22 cellular contexts compared by ENCODE assay signal in the genomic region with DNA sequence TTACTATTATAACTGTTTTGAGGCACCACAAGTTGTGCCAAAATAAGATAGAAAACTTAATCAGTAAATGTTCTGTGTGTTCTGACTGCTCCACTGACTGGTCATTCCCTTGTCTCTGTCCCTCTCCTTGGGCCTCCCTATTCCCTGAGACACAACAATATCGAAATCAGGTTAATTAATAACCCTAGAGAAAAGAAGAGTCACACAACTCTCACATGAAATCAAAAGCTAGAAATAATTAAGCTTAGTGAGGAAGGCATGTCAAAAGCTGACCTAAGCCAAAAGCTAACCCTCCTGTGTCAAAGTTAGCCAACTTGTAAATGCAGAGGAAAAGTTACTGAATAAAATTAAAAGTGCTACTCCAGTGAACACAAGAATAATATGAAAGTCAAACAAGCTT. TPM values are rescaled to one million over a fixed set of nuclear protein-coding genes. Genes with fewer than 3 reads are reported as not detected.
"Had no signal": no experiment of that assay in that cellular context is flagged by ENCODE, and none has a peak within 500 bp of the region (broad histone marks: within the 10 kb centered on the region; RNA-seq: fewer than 3 reads in every experiment).

No MANE protein-coding gene starts in this region.

- FAIRE-seq: endometrium had no signal

- H3K36me3 Mint-ChIP-seq: naive B cell had no signal

- H3K4me1 Mint-ChIP-seq: naive B cell had no signal

- H3K27me3 Mint-ChIP-seq: naive B cell had no signal

- H3K4me3 Mint-ChIP-seq: naive B cell had no signal

- H3K27ac Mint-ChIP-seq: naive B cell had no signal

- DNase-seq: effector memory CD4-positive, alpha-beta T cell; left ventricle myocardium superior; mesendoderm; naive B cell; posterior cingulate gyrus; small intestine; stimulated activated CD4-positive, alpha-beta T cell treated with anti-CD3 and anti-CD28 coated beads, Interleukin-12 subunit alpha, Interleukin-12 subunit beta, amount 100 ng/mL, for 4 hours; stimulated activated naive CD4-positive, alpha-beta T cell; stomach; substantia nigra; transverse colon had no signal

RNA-seq across cellular contexts. Expression of a gene that starts 53.8 kb away (rescaled TPM):
- total RNA-seq: esophagus muscularis mucosa, fibroblast of villous mesenchyme, gastroesophageal sphincter, hepatocyte, left ventricle myocardium superior, lung microvascular endothelial cell, osteoblast, pulmonary artery endothelial cell, right atrium auricular region, stomach, thoracic aorta, transverse colon, ureter had no signal
